ENCODE assay signal across 1 cellular context in genomic region chr4:74223801-74224200, GRCh38.
TF ChIP-seq lines count a peak whose summit lies in the region.

No MANE protein-coding gene starts in this region.

TF ChIP-seq in A549, 52 proteins besides CTCF, POLR2A, EP300 and RAD21 (continued from another document):
- TF ChIP-seq CHD2 (IDR thresholded peaks at IDR 0.05; ENCODE audit: low read length, partially characterized antibody), result no peak
- no peak for TF ChIP-seq FOSL2 (IDR thresholded peaks at IDR 0.05)
- TF ChIP-seq FOSL2 (CRISPR knock-in tag; IDR thresholded peaks at IDR 0.05), result 0 out of 2 replicates have a peak, but pooled peaks have one; percentile 33
- TF ChIP-seq CHD4 (IDR thresholded peaks at IDR 0.05; ENCODE audit: borderline replicate concordance), result no peak
- TF ChIP-seq CEBPB (IDR thresholded peaks at IDR 0.05), result peak; percentile 48 to 82; a peak in 3 of 4 replicates
- TF ChIP-seq SREBF2 (IDR thresholded peaks at IDR 0.05), result no peak
- no peak for TF ChIP-seq EHF (CRISPR knock-in tag; IDR thresholded peaks at IDR 0.05)
